Comparison of ENCODE assay signal across 12 cellular contexts in the genomic region with DNA sequence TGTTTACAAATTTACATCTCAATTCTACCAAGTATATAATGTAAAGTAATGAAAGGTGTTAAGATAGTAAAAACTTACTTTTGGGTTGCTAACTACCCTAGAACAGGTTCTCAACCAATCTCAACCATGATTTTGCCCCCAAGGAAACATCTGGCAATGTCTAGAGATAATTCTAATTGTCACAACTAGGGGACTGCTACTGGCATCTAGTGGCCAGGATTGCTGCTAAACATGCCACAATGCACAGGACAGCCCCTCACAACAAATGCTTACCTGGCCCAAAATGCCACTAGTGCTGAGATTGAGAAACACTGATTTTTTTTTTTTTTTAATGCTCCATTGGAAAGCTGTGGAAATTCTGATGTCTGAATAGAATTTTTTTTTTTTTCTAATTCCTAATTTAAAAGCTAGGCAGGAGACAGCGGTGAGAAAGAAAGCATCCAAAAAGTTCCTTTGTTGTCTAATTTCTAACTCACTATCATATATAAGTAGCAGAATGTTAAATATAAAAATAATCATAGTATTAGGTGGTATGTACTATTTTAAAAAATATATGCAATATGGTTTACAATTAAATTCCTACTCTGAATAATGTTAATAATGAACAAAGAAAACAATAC.
DNase-seq lines count a peak whose midpoint lies in the region; ATAC-seq, FAIRE-seq and TF ChIP-seq lines count a peak whose summit lies in the region.
"Had no signal": no experiment of that assay in that cellular context is flagged by ENCODE, and none has a peak within 500 bp of the region (broad histone marks: within the 10 kb centered on the region; RNA-seq: fewer than 3 reads in every experiment).

No MANE protein-coding gene starts in this region.

- DNase-seq in D721Med (ENCODE audit: insufficient read length, low spot score) = no peak
- peak; percentile 23 for DNase-seq in H4 (ENCODE audit: low spot score)
- peak; percentile 6 for DNase-seq in SK-N-DZ (ENCODE audit: low spot score)
- DNase-seq in left kidney (ENCODE audit: low read depth, low spot score) = peak; percentile 36
- no peak for DNase-seq in NCI-H526 treated with DMSO at 0.1 percent for 48 hours (lab: John Stamatoyannopoulos, UW)
- DNase-seq in foreskin melanocyte = no peak
- DNase-seq: activated CD4-positive, CD25-positive, alpha-beta regulatory T cell; effector CD4-positive, alpha-beta T cell had no signal

- no peaks in the 10 kb centered on the region for H3K4me1 ChIP-seq in gastroesophageal sphincter

- no peak for TF ChIP-seq POLR2A in gastroesophageal sphincter (IDR thresholded peaks at IDR 0.05)

- FAIRE-seq in D721Med (lab: Jason Lieb, UNC) = no peak
- FAIRE-seq: RCC 7860 had no signal

- no peaks in the 10 kb centered on the region for H3K9me3 ChIP-seq in gastroesophageal sphincter

- H3K27me3 ChIP-seq in gastroesophageal sphincter = no peaks in the 10 kb centered on the region

- H3K4me3 ChIP-seq in gastroesophageal sphincter = no peak overlapping the region

- H3K27ac ChIP-seq in gastroesophageal sphincter = no peak overlapping the region

- H3K36me3 ChIP-seq in gastroesophageal sphincter = peaks cover 4 to 73% of the 10 kb centered on the region in 2 donors

- TF ChIP-seq CTCF in D721Med (IDR thresholded peaks at IDR 0.05; ENCODE audit: insufficient read depth, missing control alignments) (peak; percentile 21), gastroesophageal sphincter (IDR thresholded peaks at IDR 0.05) (no peak)

- 86 to 95% methylated on average over 1 of the region's 1 CpG for WGBS in gastroesophageal sphincter (ENCODE audit: low coverage in 1 of 2), 2 donors

- ATAC-seq in HG03520 (IDR thresholded peaks at IDR 0.05; ENCODE audit: unreplicated experiment) = no peak
- ATAC-seq in gastroesophageal sphincter = no peak
- ATAC-seq: activated naive CD4-positive, alpha-beta T cell treated with anti-CD3 and anti-CD28 coated beads, Interleukin-2, amount 50 U/mL, for 72 hours had no signal

- TF ChIP-seq EP300 in gastroesophageal sphincter (IDR thresholded peaks at IDR 0.05) = no peak

Comparison
In these comparisons a context has a peak if more than half of its experiments do, and no peak if none do; other contexts are left out.
1. DNase-seq: peak in H4 (single experiment), SK-N-DZ (single experiment) and left kidney (single experiment); none in D721Med (single experiment), NCI-H526 treated with DMSO at 0.1 percent for 48 hours (single experiment) and foreskin melanocyte (single experiment).